In the genomic region with DNA sequence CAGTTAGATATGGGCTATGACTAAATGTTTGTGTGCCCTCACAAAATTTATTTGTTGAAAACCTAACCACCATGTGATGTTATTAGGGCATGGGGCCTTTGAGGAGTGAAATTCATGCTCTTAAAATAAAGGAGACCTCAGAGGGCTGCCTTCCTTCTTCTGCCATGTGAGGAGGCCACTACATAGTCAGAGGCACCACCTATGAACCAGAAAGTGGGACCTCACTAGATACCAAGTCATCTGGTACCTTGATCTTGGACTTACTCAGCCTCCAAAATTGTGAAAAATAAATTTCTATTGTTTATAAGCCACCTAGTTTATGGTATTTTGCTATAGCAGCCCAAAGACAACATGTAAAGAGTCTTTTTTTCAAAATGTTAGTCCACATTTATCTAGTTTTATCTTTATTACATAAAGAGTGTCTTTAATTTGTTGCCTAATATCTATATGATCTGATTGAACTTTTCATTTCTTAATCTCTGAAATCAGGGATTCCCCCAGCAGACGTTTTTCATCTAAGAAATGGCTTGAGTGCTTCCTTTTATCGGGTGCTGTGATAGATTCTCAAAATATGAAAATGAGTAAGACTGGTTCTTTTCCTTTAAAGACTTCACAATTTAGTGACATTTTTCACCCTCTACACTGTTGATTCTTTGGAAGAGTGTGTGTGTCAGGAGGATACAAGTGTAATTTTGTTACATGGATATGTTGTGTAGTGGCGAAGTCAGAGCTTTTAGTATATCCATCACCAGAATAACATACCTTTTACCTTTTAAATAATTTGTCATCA, we compare ENCODE assay signal across 21 cellular contexts. TPM values are rescaled to one million over a fixed set of nuclear protein-coding genes. Genes with fewer than 3 reads are reported as not detected.
DNase-seq lines count a peak whose midpoint lies in the region; ATAC-seq, FAIRE-seq and TF ChIP-seq lines count a peak whose summit lies in the region.
"Had no signal": no experiment of that assay in that cellular context is flagged by ENCODE, and none has a peak within 500 bp of the region (broad histone marks: within the 10 kb centered on the region; RNA-seq: fewer than 3 reads in every experiment).

No MANE protein-coding gene starts in this region.

- no peak for TF ChIP-seq EP300 in GM12878 (IDR thresholded peaks at IDR 0.05; ENCODE audit: borderline replicate concordance in 1 of 2, control insufficient read depth in 1 of 2, low read depth in 2 of 2, low read length in 2 of 2)

- no peaks in the 10 kb centered on the region for H3K4me1 ChIP-seq in GM12878 (ENCODE audit: control insufficient read depth, insufficient read depth, low read length)
- H3K4me1 ChIP-seq: A549 had no signal

- no peak for TF ChIP-seq CTCF in GM12878 (IDR thresholded peaks at IDR 0.05 in 2 of 3, conservative IDR thresholded peaks at IDR 0.05 in 1 of 3; ENCODE audit: control insufficient read depth in 2 of 3, extremely low read depth in 1 of 3, insufficient read depth in 1 of 3, low read depth in 3 of 3, low read length in 3 of 3)

- H3K27ac ChIP-seq in GM12878 (ENCODE audit: control insufficient read depth, insufficient read depth), result no peak overlapping the region
- H3K27ac ChIP-seq: A549 had no signal

- H3K9ac ChIP-seq in GM12878 (ENCODE audit: control insufficient read depth, insufficient read depth, low read length), result no peak overlapping the region

- SMC1A ChIA-PET in GM12878 (lab: Charles Lee; ENCODE audit: uncharacterized antibody, unreplicated experiment), result interaction anchor here (0.6 kb wide), 1 partner anchor 1703 kb away, joined by 3 read pairs; no protein-coding TSS in a partner anchor

- H3K79me2 ChIP-seq in GM12878 (ENCODE audit: control insufficient read depth, insufficient read depth, low read length), result no peaks in the 10 kb centered on the region

- peaks cover 0 to 15% of the 10 kb centered on the region in 2 experiments for H3K36me3 ChIP-seq in GM12878 (ENCODE audit: control insufficient read depth in 2 of 2, insufficient read depth in 2 of 2, low read length in 1 of 2)

- 34% methylated on average over 3 of the region's 3 CpGs for WGBS in GM12878 (ENCODE audit: insufficient coverage, insufficient replicate concordance, low lambda C conversion rate, missing lambda C conversion rate)

- H3K36me3 Mint-ChIP-seq in activated CD4-positive, alpha-beta memory T cell treated with anti-CD3 and anti-CD28 coated beads for 36 hours, result peaks cover 39% of the 10 kb centered on the region
- peaks cover 46% of the 10 kb centered on the region for H3K36me3 Mint-ChIP-seq in activated CD4-positive, alpha-beta memory T cell treated with anti-CD3 and anti-CD28 coated beads, Interleukin-2, amount 10 ng/mL, durations not matched to agents 7 days and 5 days (ENCODE audit: low read depth)

- ATAC-seq in GM12878 (no peak), HG03457 (IDR thresholded peaks at IDR 0.05; ENCODE audit: unreplicated experiment) (no peak)
- ATAC-seq in stimulated activated naive CD8-positive, alpha-beta T cell treated with anti-CD3 and anti-CD28 coated beads, Interleukin-15, amount 100 ng/mL, for 72 hours, result peak; percentile 81
- ATAC-seq: A549, GM23338, HCT116 had no signal

- CTCF ChIA-PET in activated CD4-positive, alpha-beta memory T cell treated with anti-CD3 and anti-CD28 coated beads for 36 hours (lab: Charles Lee), result no interaction called here
- CTCF ChIA-PET in activated CD4-positive, alpha-beta memory T cell treated with anti-CD3 and anti-CD28 coated beads, Interleukin-2, amount 10 ng/mL, durations not matched to agents 7 days and 5 days (lab: Charles Lee), result interaction anchor here (1.6 kb wide), 1 partner anchor 48 kb away, joined by 3 read pairs; no protein-coding TSS in a partner anchor
- CTCF ChIA-PET in GM12878 (lab: Yijun Ruan, JAX), result interaction anchor here (1.2 kb wide), 1 partner anchor 20 kb away, joined by 3 read pairs; no protein-coding TSS in a partner anchor

- no peaks in the 10 kb centered on the region for H3K9me3 Mint-ChIP-seq in activated CD4-positive, alpha-beta memory T cell treated with anti-CD3 and anti-CD28 coated beads for 36 hours
- peaks cover 3% of the 10 kb centered on the region for H3K9me3 Mint-ChIP-seq in activated CD4-positive, alpha-beta memory T cell treated with anti-CD3 and anti-CD28 coated beads, Interleukin-2, amount 10 ng/mL, durations not matched to agents 7 days and 5 days
- no peaks in the 10 kb centered on the region for H3K9me3 Mint-ChIP-seq in stimulated activated naive CD8-positive, alpha-beta T cell treated with anti-CD3 and anti-CD28 coated beads, Interleukin-15, amount 100 ng/mL, for 72 hours
- H3K9me3 Mint-ChIP-seq: GM23338 had no signal

- intact Hi-C loops in activated CD4-positive, alpha-beta memory T cell treated with anti-CD3 and anti-CD28 coated beads for 36 hours (cut with micrococcal nuclease), result loop anchor here (1.0 to 2.0 kb wide), 3 partner anchors 20 to 95 kb away; partner anchors contain the start of genes ORMDL1 and PMS1
- intact Hi-C loops in GM12878 (cut with micrococcal nuclease; ENCODE audit: unreplicated experiment), result no loop called here

- H2AFZ ChIP-seq in GM12878 (ENCODE audit: control insufficient read depth, low read depth, low read length), result no peak overlapping the region; the same call in 1 of the 2 replicates
- H2AFZ ChIP-seq: GM23338 had no signal

- H3K4me2 ChIP-seq in GM12878 (ENCODE audit: control insufficient read depth, insufficient read depth), result no peak overlapping the region
- H3K4me2 ChIP-seq: A549, GM23338 had no signal

- no TSS peak for BruUV-seq in GM12878 (replicated peaks; lab: Mats Ljungman, UMichigan)

- TF ChIP-seq POLR2A in GM12878 (IDR thresholded peaks at IDR 0.05; ENCODE audit: low read depth, low read length), result no peak

- no peaks in the 10 kb centered on the region; the same call in 1 of the 3 replicates for H3K9me3 ChIP-seq in GM12878 (replicated peaks; ENCODE audit: control insufficient read depth, insufficient read depth, low read length)
- H3K9me3 ChIP-seq: A549 had no signal

- RAD21 ChIA-PET in GM12878 (lab: Charles Lee; ENCODE audit: unreplicated experiment), result no interaction called here

- in situ Hi-C loops in GM12878 (cut with MboI), result no loop called here

- no peaks in the 10 kb centered on the region for H4K20me1 ChIP-seq in GM12878 (ENCODE audit: control insufficient read depth, insufficient read depth)

- H3K27me3 ChIP-seq in GM12878 (replicated peaks in 1 of 2; ENCODE audit: control insufficient read depth in 2 of 2, insufficient read depth in 2 of 2, low read length in 1 of 2), result no peaks in the 10 kb centered on the region

- H3K27me3 Mint-ChIP-seq in activated CD4-positive, alpha-beta memory T cell treated with anti-CD3 and anti-CD28 coated beads for 36 hours, result no peaks in the 10 kb centered on the region
- H3K27me3 Mint-ChIP-seq in activated CD4-positive, alpha-beta memory T cell treated with anti-CD3 and anti-CD28 coated beads, Interleukin-2, amount 10 ng/mL, durations not matched to agents 7 days and 5 days, result no peaks in the 10 kb centered on the region
- H3K27me3 Mint-ChIP-seq in stimulated activated naive CD8-positive, alpha-beta T cell treated with anti-CD3 and anti-CD28 coated beads, Interleukin-15, amount 100 ng/mL, for 72 hours, result no peaks in the 10 kb centered on the region

- peak overlapping the region; percentile 82 for H3K27ac Mint-ChIP-seq in activated CD4-positive, alpha-beta memory T cell treated with anti-CD3 and anti-CD28 coated beads for 36 hours
- no peak overlapping the region for H3K27ac Mint-ChIP-seq in activated CD4-positive, alpha-beta memory T cell treated with anti-CD3 and anti-CD28 coated beads, Interleukin-2, amount 10 ng/mL, durations not matched to agents 7 days and 5 days
- H3K27ac Mint-ChIP-seq in stimulated activated naive CD8-positive, alpha-beta T cell treated with anti-CD3 and anti-CD28 coated beads, Interleukin-15, amount 100 ng/mL, for 72 hours, result peak overlapping the region in 1 of 2 donors; percentile 95
- H3K27ac Mint-ChIP-seq: GM23338 had no signal

- no peak for TF ChIP-seq RAD21 in GM12878 (IDR thresholded peaks at IDR 0.05; ENCODE audit: insufficient read depth, low read depth, low read length)

- H3K4me1 Mint-ChIP-seq in activated CD4-positive, alpha-beta memory T cell treated with anti-CD3 and anti-CD28 coated beads for 36 hours (ENCODE audit: low read depth), result peaks cover 16% of the 10 kb centered on the region
- H3K4me1 Mint-ChIP-seq in activated CD4-positive, alpha-beta memory T cell treated with anti-CD3 and anti-CD28 coated beads, Interleukin-2, amount 10 ng/mL, durations not matched to agents 7 days and 5 days, result peaks cover 12% of the 10 kb centered on the region
- peaks cover 20% of the 10 kb centered on the region for H3K4me1 Mint-ChIP-seq in stimulated activated naive CD8-positive, alpha-beta T cell treated with anti-CD3 and anti-CD28 coated beads, Interleukin-15, amount 100 ng/mL, for 72 hours
- H3K4me1 Mint-ChIP-seq: GM23338 had no signal

- no peak overlapping the region for H3K4me3 ChIP-seq in GM12878
- H3K4me3 ChIP-seq: A549, GM23338 had no signal

- DNase-seq in activated CD4-positive, alpha-beta memory T cell treated with anti-CD3 and anti-CD28 coated beads for 36 hours, result no peak
- DNase-seq in activated CD4-positive, alpha-beta memory T cell treated with anti-CD3 and anti-CD28 coated beads, Interleukin-2, amount 10 ng/mL, durations not matched to agents 7 days and 5 days, result no peak
- peak; percentile 3 for DNase-seq in stimulated activated CD4-positive, alpha-beta T cell treated with anti-CD3 and anti-CD28 coated beads, Interleukin-1b, Interleukin-23, amount 100 ng/mL, for 48 hours
- DNase-seq in stimulated activated CD4-positive, alpha-beta T cell treated with anti-CD3 and anti-CD28 coated beads, Interleukin-4, amount 100 ng/mL, for 1 hour, result no peak
- DNase-seq in GM12878 (ENCODE audit: low read depth, low spot score) (no peak), DMS79 (lab: John Stamatoyannopoulos, UW) (no peak)
- DNase-seq in stimulated activated naive CD8-positive, alpha-beta T cell treated with anti-CD3 and anti-CD28 coated beads, Interleukin-15, amount 100 ng/mL, for 72 hours, result no peak
- DNase-seq: C1 segment of cervical spinal cord, DND-41, KBM-7, MV-4-11, NCI-H1417, NCI-H187 treated with DMSO at 0.1 percent for 48 hours, NCI-H526 treated with DMSO at 0.1 percent for 48 hours had no signal

- no peak overlapping the region for H3K4me3 Mint-ChIP-seq in activated CD4-positive, alpha-beta memory T cell treated with anti-CD3 and anti-CD28 coated beads for 36 hours
- H3K4me3 Mint-ChIP-seq in activated CD4-positive, alpha-beta memory T cell treated with anti-CD3 and anti-CD28 coated beads, Interleukin-2, amount 10 ng/mL, durations not matched to agents 7 days and 5 days, result no peak overlapping the region
- H3K4me3 Mint-ChIP-seq in stimulated activated naive CD8-positive, alpha-beta T cell treated with anti-CD3 and anti-CD28 coated beads, Interleukin-15, amount 100 ng/mL, for 72 hours, result peak overlapping the region in 1 of 2 donors; percentile 73
- H3K4me3 Mint-ChIP-seq: GM23338 had no signal

- peak; percentile 44 for FAIRE-seq in GM12878 (lab: Jason Lieb, UNC)
- FAIRE-seq: A549, G401.6, GM18507, RCC 7860 had no signal

- POLR2A ChIA-PET in activated CD4-positive, alpha-beta memory T cell treated with anti-CD3 and anti-CD28 coated beads for 36 hours (lab: Charles Lee), result interaction anchor here (1.0 kb wide), 1 partner anchor 34 kb away, joined by 4 read pairs; the partner anchor contains the start of genes ORMDL1 and PMS1
- POLR2A ChIA-PET in activated CD4-positive, alpha-beta memory T cell treated with anti-CD3 and anti-CD28 coated beads, Interleukin-2, amount 10 ng/mL, durations not matched to agents 7 days and 5 days (lab: Charles Lee), result no interaction called here
- POLR2A ChIA-PET in GM12878 (lab: Charles Lee), result interaction anchor here (1.1 kb wide), 1 partner anchor 212 kb away, joined by 3 read pairs; no protein-coding TSS in a partner anchor

RNA-seq across cellular contexts. Expression of gene PMS1, which starts 34.2 kb away (rescaled TPM):
- total RNA-seq in activated CD4-positive, alpha-beta memory T cell treated with anti-CD3 and anti-CD28 coated beads for 36 hours, result 10 to 100 TPM; 36.0 to 38.6 TPM
- 10 to 100 TPM; 24.6 to 26.4 TPM for total RNA-seq in activated CD4-positive, alpha-beta memory T cell treated with anti-CD3 and anti-CD28 coated beads, Interleukin-2, amount 10 ng/mL, durations not matched to agents 7 days and 5 days
- total RNA-seq in GM12878 (2013; cell fraction: nucleolus; rRNA removed), result 80.9 and 86.7 TPM in 2 replicates
- 26.4 and 32.7 TPM in 2 replicates for total RNA-seq in GM12878 (2014; rRNA removed)
- total RNA-seq in GM12878 (2014; rRNA removed; fragmentation: Illumina TruSeq; extraction: Trizol), result 43.3 and 43.5 TPM in 2 replicates
- total RNA-seq in GM12878 (2021), result 35.9 and 36.5 TPM in 2 replicates
- polyA plus RNA-seq in GM12878 (2011; ENCODE audit: low read depth), result 5.9 TPM
- polyA plus RNA-seq in GM12878 (2011; rRNA removed), result 19.6 and 33.2 TPM in 2 replicates
- polyA plus RNA-seq in GM12878 (2011; cell fraction: cytosol; rRNA removed), result 7.8 and 8.5 TPM in 2 replicates
- 21.7 and 22.7 TPM in 2 replicates for polyA plus RNA-seq in GM12878 (2011; cell fraction: nucleus; rRNA removed)
- polyA plus RNA-seq in GM12878 (2012), result 11.9 and 14.8 TPM in 2 replicates
- polyA plus RNA-seq in GM12878 (2014; fragmentation: Illumina TruSeq; extraction: Trizol), result 32.5 and 43.9 TPM in 2 replicates
- polyA plus RNA-seq in GM12878 (2014; fragmentation: Nextera tagmentation; extraction: Ambion mirVana), result 10 to 100 TPM; 18.7 to 19.2 TPM
- 16.5 and 21.3 TPM in 2 replicates for polyA plus RNA-seq in GM12878 (2014; rRNA removed)
- polyA plus RNA-seq in GM12878 (2016; fragmentation: Nextera tagmentation; extraction: Ambion mirVana), result 10 to 100 TPM; 44.3 to 50.6 TPM
- polyA minus RNA-seq in GM12878 (2011; rRNA and poly(A)+ RNA removed), result 17.8 and 18.2 TPM in 2 replicates
- polyA minus RNA-seq in GM12878 (2011; cell fraction: cytosol; rRNA and poly(A)+ RNA removed), result 14.6 and 17.2 TPM in 2 replicates
- polyA minus RNA-seq in GM12878 (2011; cell fraction: nucleus; rRNA and poly(A)+ RNA removed), result 26.4 and 37.1 TPM in 2 replicates

RNA-seq across cellular contexts. Expression of gene ORMDL1, which starts 34.3 kb away (rescaled TPM):
- 10 to 100 TPM; 47.0 to 49.8 TPM for total RNA-seq in activated CD4-positive, alpha-beta memory T cell treated with anti-CD3 and anti-CD28 coated beads for 36 hours
- 10 to 100 TPM; 87.4 to 89.4 TPM for total RNA-seq in activated CD4-positive, alpha-beta memory T cell treated with anti-CD3 and anti-CD28 coated beads, Interleukin-2, amount 10 ng/mL, durations not matched to agents 7 days and 5 days
- total RNA-seq in GM12878 (2013; cell fraction: nucleolus; rRNA removed), result 208 and 234 TPM in 2 replicates
- total RNA-seq in GM12878 (2014; rRNA removed), result 91.4 and 104 TPM in 2 replicates
- total RNA-seq in GM12878 (2014; rRNA removed; fragmentation: Illumina TruSeq; extraction: Trizol), result 75.9 and 76.7 TPM in 2 replicates
- total RNA-seq in GM12878 (2021), result 59.0 and 62.6 TPM in 2 replicates
- polyA plus RNA-seq in GM12878 (2011; ENCODE audit: low read depth), result 52.1 TPM
- 140 and 188 TPM in 2 replicates for polyA plus RNA-seq in GM12878 (2011; rRNA removed)
- 46.8 and 49.7 TPM in 2 replicates for polyA plus RNA-seq in GM12878 (2011; cell fraction: cytosol; rRNA removed)
- 273 and 383 TPM in 2 replicates for polyA plus RNA-seq in GM12878 (2011; cell fraction: nucleus; rRNA removed)
- 77.5 and 83.5 TPM in 2 replicates for polyA plus RNA-seq in GM12878 (2012)
- polyA plus RNA-seq in GM12878 (2014; fragmentation: Illumina TruSeq; extraction: Trizol), result 100 and 130 TPM in 2 replicates
- polyA plus RNA-seq in GM12878 (2014; fragmentation: Nextera tagmentation; extraction: Ambion mirVana), result 10 to 100 TPM; 68.9 to 89.5 TPM
- 95.4 and 114 TPM in 2 replicates for polyA plus RNA-seq in GM12878 (2014; rRNA removed)
- polyA plus RNA-seq in GM12878 (2016; fragmentation: Nextera tagmentation; extraction: Ambion mirVana), result 100 to 1,000 TPM; 156 to 161 TPM
- polyA minus RNA-seq in GM12878 (2011; rRNA and poly(A)+ RNA removed), result 33.0 and 50.9 TPM in 2 replicates
- polyA minus RNA-seq in GM12878 (2011; cell fraction: cytosol; rRNA and poly(A)+ RNA removed), result 9.6 and 10.6 TPM in 2 replicates
- polyA minus RNA-seq in GM12878 (2011; cell fraction: nucleus; rRNA and poly(A)+ RNA removed), result 43.3 and 54.0 TPM in 2 replicates

RNA-seq across cellular contexts. Expression of gene OSGEPL1, which starts 55.9 kb away (rescaled TPM):
- total RNA-seq in activated CD4-positive, alpha-beta memory T cell treated with anti-CD3 and anti-CD28 coated beads for 36 hours, result 10 to 100 TPM; 11.1 to 11.7 TPM
- 1 to 10 TPM; 8.0 TPM for total RNA-seq in activated CD4-positive, alpha-beta memory T cell treated with anti-CD3 and anti-CD28 coated beads, Interleukin-2, amount 10 ng/mL, durations not matched to agents 7 days and 5 days
- total RNA-seq in GM12878 (2013; cell fraction: nucleolus; rRNA removed), result 35.8 and 46.2 TPM in 2 replicates
- 6.7 and 9.6 TPM in 2 replicates for total RNA-seq in GM12878 (2014; rRNA removed)
- total RNA-seq in GM12878 (2014; rRNA removed; fragmentation: Illumina TruSeq; extraction: Trizol), result 7.8 and 9.4 TPM in 2 replicates
- 5.6 and 7.9 TPM in 2 replicates for total RNA-seq in GM12878 (2021)
- 3.9 TPM for polyA plus RNA-seq in GM12878 (2011; ENCODE audit: low read depth)
- 18.0 and 27.9 TPM in 2 replicates for polyA plus RNA-seq in GM12878 (2011; rRNA removed)
- 6.4 and 6.8 TPM in 2 replicates for polyA plus RNA-seq in GM12878 (2011; cell fraction: cytosol; rRNA removed)
- 12.2 and 16.3 TPM in 2 replicates for polyA plus RNA-seq in GM12878 (2011; cell fraction: nucleus; rRNA removed)
- polyA plus RNA-seq in GM12878 (2012), result 4.5 and 7.1 TPM in 2 replicates
- polyA plus RNA-seq in GM12878 (2014; fragmentation: Illumina TruSeq; extraction: Trizol), result 7.5 and 9.8 TPM in 2 replicates
- 10 to 100 TPM in 1 of 2 experiments, 1 to 10 TPM in 1; 9.4 to 11.5 TPM for polyA plus RNA-seq in GM12878 (2014; fragmentation: Nextera tagmentation; extraction: Ambion mirVana)
- polyA plus RNA-seq in GM12878 (2014; rRNA removed), result 5.8 and 7.9 TPM in 2 replicates
- polyA plus RNA-seq in GM12878 (2016; fragmentation: Nextera tagmentation; extraction: Ambion mirVana), result 10 to 100 TPM; 10.1 to 10.4 TPM
- polyA minus RNA-seq in GM12878 (2011; rRNA and poly(A)+ RNA removed), result 8.3 and 14.8 TPM in 2 replicates
- polyA minus RNA-seq in GM12878 (2011; cell fraction: cytosol; rRNA and poly(A)+ RNA removed), result 3.8 and 4.3 TPM in 2 replicates
- polyA minus RNA-seq in GM12878 (2011; cell fraction: nucleus; rRNA and poly(A)+ RNA removed), result 26.2 and 27.1 TPM in 2 replicates
